27 cellular contexts compared by ENCODE assay signal in genomic region chr19:40313229-40313983, GRCh38.
"Had no signal": no experiment of that assay in that cellular context is flagged by ENCODE, and none has a peak within 500 bp of the region (broad histone marks: within the 10 kb centered on the region; RNA-seq: fewer than 3 reads in every experiment).

No MANE protein-coding gene starts in this region.

- H3K4me3 ChIP-seq: colonic mucosa, esophagus squamous epithelium, gastrocnemius medialis, heart right ventricle, left lung, lower lobe of right lung, mucosa of descending colon had no signal

- FAIRE-seq: endometrium, islet of Langerhans, keratinocyte had no signal

- H3K27ac ChIP-seq: colonic mucosa, epithelial cell of prostate, esophagus squamous epithelium, gastrocnemius medialis, heart right ventricle, left lung, lower lobe of right lung had no signal

- H3K27me3 ChIP-seq: colonic mucosa, esophagus squamous epithelium, gastrocnemius medialis, heart right ventricle, left lung had no signal

- H3K27ac Mint-ChIP-seq: dendritic cell treated with granulocyte-macrophage colony-stimulating factor and Interleukin-4, amounts not matched to agents 40 ng/mL and 50 ng/mL, for 4 days; endodermal cell; mesothelial cell of epicardium had no signal

- H3K4me1 ChIP-seq: colonic mucosa, gastrocnemius medialis, left lung, lower lobe of right lung had no signal

- H3K9me3 ChIP-seq: colonic mucosa, esophagus squamous epithelium, gastrocnemius medialis, heart right ventricle, left lung, lower lobe of right lung, mucosa of descending colon had no signal

- DNase-seq: colonic mucosa; cortex of kidney; effector CD8-positive, alpha-beta T cell; effector memory CD8-positive, alpha-beta T cell; endodermal cell; erythroblast; esophagus squamous epithelium; foreskin fibroblast; foreskin melanocyte; gastrocnemius medialis; glutamatergic neuron; head of caudate nucleus; heart right ventricle; hippocampal formation; left cardiac atrium; left lung; left ventricle myocardium superior; lower lobe of right lung; mesenchymal stem cell; mucosa of descending colon had no signal

- H3K9me3 Mint-ChIP-seq: dendritic cell treated with granulocyte-macrophage colony-stimulating factor and Interleukin-4, amounts not matched to agents 40 ng/mL and 50 ng/mL, for 4 days; effector memory CD8-positive, alpha-beta T cell; endodermal cell; mesothelial cell of epicardium had no signal

- ATAC-seq: effector memory CD8-positive, alpha-beta T cell; esophagus mucosa; gastrocnemius medialis; heart right ventricle; left cardiac atrium; left lung; left ventricle myocardium superior; lower lobe of right lung; mucosa of descending colon had no signal

- H3K36me3 ChIP-seq: colonic mucosa, gastrocnemius medialis had no signal
